ENCODE assay signal across 1 cellular context in the genomic region with DNA sequence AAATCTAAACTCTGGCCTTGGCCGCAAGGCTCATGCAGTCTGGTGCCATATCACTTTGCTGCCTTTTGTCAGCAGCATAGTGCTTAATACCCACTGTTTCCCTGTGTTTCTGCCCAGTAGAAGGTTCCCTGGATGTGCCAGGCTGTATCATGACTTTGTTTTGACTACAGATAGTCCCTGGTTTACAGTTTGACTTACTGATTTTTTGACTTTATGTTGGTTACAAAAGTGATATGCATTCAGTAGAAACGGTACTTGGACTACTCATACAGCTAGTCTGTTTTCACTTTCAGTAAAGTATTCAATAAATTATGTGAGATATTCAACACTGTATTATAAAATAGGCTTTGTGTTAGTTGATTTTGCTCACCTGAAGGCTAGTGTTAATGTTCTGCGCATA.
TF ChIP-seq lines count a peak whose summit lies in the region.

No MANE protein-coding gene starts in this region.

TF ChIP-seq in SK-N-SH, 30 proteins besides CTCF, POLR2A, EP300 and RAD21:
- TF ChIP-seq, protein P1, sequence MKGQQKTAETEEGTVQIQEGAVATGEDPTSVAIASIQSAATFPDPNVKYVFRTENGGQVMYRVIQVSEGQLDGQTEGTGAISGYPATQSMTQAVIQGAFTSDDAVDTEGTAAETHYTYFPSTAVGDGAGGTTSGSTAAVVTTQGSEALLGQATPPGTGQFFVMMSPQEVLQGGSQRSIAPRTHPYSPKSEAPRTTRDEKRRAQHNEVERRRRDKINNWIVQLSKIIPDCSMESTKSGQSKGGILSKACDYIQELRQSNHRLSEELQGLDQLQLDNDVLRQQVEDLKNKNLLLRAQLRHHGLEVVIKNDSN (IDR thresholded peaks at IDR 0.05; ENCODE audit: borderline replicate concordance, low read depth): no peak
